Comparison of ENCODE assay signal across 8 cellular contexts in the genomic region with DNA sequence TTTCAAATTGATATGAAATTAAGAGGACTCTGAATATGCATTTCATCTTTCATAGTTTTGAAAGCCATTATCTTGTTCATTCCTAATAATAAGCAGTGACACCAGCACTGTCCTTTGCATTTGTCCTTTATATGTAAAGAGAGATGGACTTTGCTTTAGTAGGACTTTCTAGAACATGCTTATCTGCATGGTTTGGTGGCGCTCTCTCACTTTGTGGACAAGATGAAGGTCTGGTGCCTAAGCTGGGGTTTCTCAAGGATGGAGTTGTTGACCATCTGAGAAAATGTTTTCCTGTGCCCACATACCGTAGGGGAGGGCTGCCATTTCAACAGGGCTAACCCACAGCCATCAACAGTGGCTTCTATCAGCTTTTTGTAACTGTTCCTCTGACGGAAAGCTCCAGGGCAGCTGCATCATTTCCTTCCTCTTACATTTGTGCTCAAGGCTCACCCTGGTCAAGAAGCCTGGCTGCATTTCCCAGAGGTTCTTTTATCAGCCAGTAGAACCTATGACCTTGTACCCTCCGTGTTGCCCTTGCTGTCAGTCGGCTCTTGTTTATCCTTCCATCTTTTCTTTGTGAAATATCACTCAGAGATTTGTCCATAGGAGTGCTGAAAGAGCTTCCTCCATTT. TPM values are rescaled to one million over a fixed set of nuclear protein-coding genes. Genes with fewer than 3 reads are reported as not detected.
DNase-seq lines count a peak whose midpoint lies in the region; ATAC-seq and TF ChIP-seq lines count a peak whose summit lies in the region.

No MANE protein-coding gene starts in this region.

- H3K27me3 ChIP-seq in CD4-positive, CD25-positive, alpha-beta regulatory T cell (ENCODE audit: control insufficient read depth, insufficient read depth, low read length): no peaks in the 10 kb centered on the region
- H3K27me3 ChIP-seq in cardiac muscle cell: no peaks in the 10 kb centered on the region

- no peak for DNase-seq in CD4-positive, CD25-positive, alpha-beta regulatory T cell
- DNase-seq in SK-MEL-5 (ENCODE audit: low read depth, low spot score) (peak; percentile 17), cardiac muscle cell (ENCODE audit: low read depth in 1 of 2, low spot score in 1 of 2) (peak in 1 of 2 donors; percentile 68), progenitor cell of endocrine pancreas (ENCODE audit: low spot score, unreplicated experiment) (no peak), SW 1271 (lab: John Stamatoyannopoulos, UW) (no peak), AG08395 (ENCODE audit: low spot score) (no peak)
- no peak for DNase-seq in activated T-helper 2 cell treated with anti-CD3 and anti-CD28 coated beads, Interferon-gamma antibody, Interleukin-2, Interleukin-4, amounts not matched to agents 10 μg/mL and 5 μg/mL and 100 μg/mL, durations not matched to agents 14 hours and 24 hours and 36 hours (ENCODE audit: low spot score)

- H3K9me3 Mint-ChIP-seq in CD4-positive, CD25-positive, alpha-beta regulatory T cell: no peaks in the 10 kb centered on the region
- H3K9me3 Mint-ChIP-seq in progenitor cell of endocrine pancreas (ENCODE audit: low read depth): no peaks in the 10 kb centered on the region
- H3K9me3 Mint-ChIP-seq in activated T-helper 2 cell treated with anti-CD3 and anti-CD28 coated beads, Interferon-gamma antibody, Interleukin-2, Interleukin-4, amounts not matched to agents 10 μg/mL and 5 μg/mL and 100 μg/mL, durations not matched to agents 14 hours and 24 hours and 36 hours: no peaks in the 10 kb centered on the region

- peaks cover 36% of the 10 kb centered on the region for H3K36me3 Mint-ChIP-seq in CD4-positive, CD25-positive, alpha-beta regulatory T cell
- no peaks in the 10 kb centered on the region for H3K36me3 Mint-ChIP-seq in progenitor cell of endocrine pancreas (ENCODE audit: insufficient read depth)
- peaks cover 16% of the 10 kb centered on the region for H3K36me3 Mint-ChIP-seq in activated T-helper 2 cell treated with anti-CD3 and anti-CD28 coated beads, Interferon-gamma antibody, Interleukin-2, Interleukin-4, amounts not matched to agents 10 μg/mL and 5 μg/mL and 100 μg/mL, durations not matched to agents 14 hours and 24 hours and 36 hours (ENCODE audit: low read depth)

- H3K9me3 ChIP-seq in CD4-positive, CD25-positive, alpha-beta regulatory T cell (ENCODE audit: control insufficient read depth in 2 of 2, low read length in 2 of 2): no peaks in the 10 kb centered on the region
- no peaks in the 10 kb centered on the region for H3K9me3 ChIP-seq in cardiac muscle cell (ENCODE audit: low read depth)

- no peak overlapping the region for H3K27ac ChIP-seq in CD4-positive, CD25-positive, alpha-beta regulatory T cell (ENCODE audit: insufficient read depth, low read length, poor library complexity, severe bottlenecking)
- H3K27ac ChIP-seq in cardiac muscle cell: peak overlapping the region; percentile 16

- no peak for TF ChIP-seq CTCF in cardiac muscle cell (IDR thresholded peaks at IDR 0.05; ENCODE audit: low read depth, low read length)
- no peak for TF ChIP-seq CTCF in progenitor cell of endocrine pancreas (IDR thresholded peaks at IDR 0.05; ENCODE audit: unreplicated experiment)

- peak overlapping the region in 2 of 3 donors; percentile 30 to 85 for H3K27ac Mint-ChIP-seq in CD4-positive, CD25-positive, alpha-beta regulatory T cell
- peak overlapping the region; percentile 4 for H3K27ac Mint-ChIP-seq in progenitor cell of endocrine pancreas
- H3K27ac Mint-ChIP-seq in activated T-helper 2 cell treated with anti-CD3 and anti-CD28 coated beads, Interferon-gamma antibody, Interleukin-2, Interleukin-4, amounts not matched to agents 10 μg/mL and 5 μg/mL and 100 μg/mL, durations not matched to agents 14 hours and 24 hours and 36 hours: no peak overlapping the region

- no peaks in the 10 kb centered on the region for H3K27me3 Mint-ChIP-seq in CD4-positive, CD25-positive, alpha-beta regulatory T cell
- H3K27me3 Mint-ChIP-seq in progenitor cell of endocrine pancreas: no peaks in the 10 kb centered on the region
- no peaks in the 10 kb centered on the region for H3K27me3 Mint-ChIP-seq in activated T-helper 2 cell treated with anti-CD3 and anti-CD28 coated beads, Interferon-gamma antibody, Interleukin-2, Interleukin-4, amounts not matched to agents 10 μg/mL and 5 μg/mL and 100 μg/mL, durations not matched to agents 14 hours and 24 hours and 36 hours (ENCODE audit: low read depth)

- H3K4me1 ChIP-seq in CD4-positive, CD25-positive, alpha-beta regulatory T cell (ENCODE audit: control insufficient read depth, insufficient read depth, low read length, poor library complexity, severe bottlenecking): no peaks in the 10 kb centered on the region
- H3K4me1 ChIP-seq in cardiac muscle cell (ENCODE audit: low read depth): peaks cover 9% of the 10 kb centered on the region

- no peak for ATAC-seq in CD4-positive, CD25-positive, alpha-beta regulatory T cell (ENCODE audit: low read depth in 2 of 2)
- no peak for ATAC-seq in GM21723 (IDR thresholded peaks at IDR 0.05; ENCODE audit: unreplicated experiment)

- H3K4me1 Mint-ChIP-seq in CD4-positive, CD25-positive, alpha-beta regulatory T cell: peaks cover 19 to 34% (median 25%) of the 10 kb centered on the region in 4 donors
- H3K4me1 Mint-ChIP-seq in progenitor cell of endocrine pancreas (ENCODE audit: low read depth): peaks cover 14% of the 10 kb centered on the region
- peaks cover 30% of the 10 kb centered on the region for H3K4me1 Mint-ChIP-seq in activated T-helper 2 cell treated with anti-CD3 and anti-CD28 coated beads, Interferon-gamma antibody, Interleukin-2, Interleukin-4, amounts not matched to agents 10 μg/mL and 5 μg/mL and 100 μg/mL, durations not matched to agents 14 hours and 24 hours and 36 hours (ENCODE audit: low read depth)

- no peak overlapping the region for H3K4me3 Mint-ChIP-seq in CD4-positive, CD25-positive, alpha-beta regulatory T cell
- no peak overlapping the region for H3K4me3 Mint-ChIP-seq in progenitor cell of endocrine pancreas (ENCODE audit: low read depth)
- no peak overlapping the region for H3K4me3 Mint-ChIP-seq in activated T-helper 2 cell treated with anti-CD3 and anti-CD28 coated beads, Interferon-gamma antibody, Interleukin-2, Interleukin-4, amounts not matched to agents 10 μg/mL and 5 μg/mL and 100 μg/mL, durations not matched to agents 14 hours and 24 hours and 36 hours (ENCODE audit: low read depth)

- in situ Hi-C loops in SK-MEL-5 (cut with HindIII; ENCODE audit: low pct_unique_long_range_greater_than_20kb, low sequenced_read_pairs): no loop called here

- peaks cover 18% of the 10 kb centered on the region for H3K36me3 ChIP-seq in CD4-positive, CD25-positive, alpha-beta regulatory T cell (ENCODE audit: control insufficient read depth, insufficient read depth, low read length)
- no peaks in the 10 kb centered on the region for H3K36me3 ChIP-seq in cardiac muscle cell

- no peak overlapping the region for H3K4me3 ChIP-seq in CD4-positive, CD25-positive, alpha-beta regulatory T cell (ENCODE audit: low read depth, low read length)
- H3K4me3 ChIP-seq in cardiac muscle cell: no peak overlapping the region

- intact Hi-C loops in activated T-helper 2 cell treated with anti-CD3 and anti-CD28 coated beads, Interferon-gamma antibody, Interleukin-2, Interleukin-4, amounts not matched to agents 10 μg/mL and 5 μg/mL and 100 μg/mL, durations not matched to agents 14 hours and 24 hours and 36 hours (cut with micrococcal nuclease): no loop called here

RNA-seq across cellular contexts. Expression of gene ABHD2, which starts 44.5 kb away (rescaled TPM):
- 67.8 TPM for total RNA-seq in CD4-positive, CD25-positive, alpha-beta regulatory T cell
- polyA plus RNA-seq in CD4-positive, CD25-positive, alpha-beta regulatory T cell: 10 to 100 TPM; 18.7 to 30.2 (median 21.2) TPM
- total RNA-seq in SK-MEL-5 (2014; rRNA removed; shearing (Covaris generic)): 42.8 and 46.7 TPM in 2 replicates
- polyA plus RNA-seq in SK-MEL-5 (2015; cell fraction: cytosol; rRNA removed): 40.4 and 65.8 TPM in 2 replicates
- 11.7 and 19.8 TPM in 2 replicates for polyA plus RNA-seq in SK-MEL-5 (2015; cell fraction: nucleus; rRNA removed)
- 43.0 and 44.8 TPM in 2 replicates for total RNA-seq in cardiac muscle cell
- 25.5 and 28.4 TPM in 2 replicates for polyA plus RNA-seq in cardiac muscle cell
- 53.1 and 54.4 TPM in 2 replicates for total RNA-seq in progenitor cell of endocrine pancreas
- total RNA-seq in activated T-helper 2 cell treated with anti-CD3 and anti-CD28 coated beads, Interferon-gamma antibody, Interleukin-2, Interleukin-4, amounts not matched to agents 10 μg/mL and 5 μg/mL and 100 μg/mL, durations not matched to agents 14 hours and 24 hours and 36 hours: 57.2 and 59.3 TPM in 2 replicates
